ENCODE assay signal across 7 cellular contexts in genomic region chr5:133240425-133241091, GRCh38.
DNase-seq lines count a peak whose midpoint lies in the region; ATAC-seq and TF ChIP-seq lines count a peak whose summit lies in the region.

No MANE protein-coding gene starts in this region.

- H2BK20ac ChIP-seq in H9 (ENCODE audit: low read depth, low read length, poor library complexity, severe bottlenecking) = no peak overlapping the region

- no peak overlapping the region for H3K4me2 ChIP-seq in H9 (ENCODE audit: insufficient read depth, insufficient read length, low read length)

- H3K23me2 ChIP-seq in H9 (ENCODE audit: insufficient read length, low read depth, low read length, poor library complexity, severe bottlenecking) = no peaks in the 10 kb centered on the region

- no peaks in the 10 kb centered on the region for H3K79me2 ChIP-seq in H9 (ENCODE audit: insufficient read depth, low read length)

- no peak overlapping the region for H2BK120ac ChIP-seq in H9 (ENCODE audit: low read depth, low read length, poor library complexity, severe bottlenecking)

- H3K79me1 ChIP-seq in H9 (ENCODE audit: insufficient read depth, low read depth, low read length, poor library complexity, severe bottlenecking) = no peaks in the 10 kb centered on the region

- H2BK15ac ChIP-seq in H9 (ENCODE audit: low read depth, low read length) = no peak overlapping the region

- no CpG with 5 or more reads among the region's 9 CpGs for WGBS in H9 (ENCODE audit: extremely low coverage, insufficient read length, low lambda C conversion rate)

- H3K9ac ChIP-seq in H9 (ENCODE audit: extremely low read depth, insufficient read length, low read length) = no peak overlapping the region

- no peak overlapping the region for H3K18ac ChIP-seq in H9 (ENCODE audit: insufficient read length, low read depth, low read length)

- H3K27ac ChIP-seq in H9 (ENCODE audit: insufficient read length, low read depth, low read length) = no peak overlapping the region

- H3T11ph ChIP-seq in H9 (ENCODE audit: low read length) = no peak overlapping the region

- no peaks in the 10 kb centered on the region for H3K27me3 ChIP-seq in H9 (ENCODE audit: insufficient read depth, low read length)

- H2AFZ ChIP-seq in H9 (ENCODE audit: low read length) = no peak overlapping the region

- H3K4me3 ChIP-seq in HFF-Myc (replicated peaks; ENCODE audit: low read depth, low read length) = no peak overlapping the region

- H3K27me3 Mint-ChIP-seq in MCF 10A (ENCODE audit: insufficient read depth, unreplicated experiment) (no peaks in the 10 kb centered on the region), H9 (ENCODE audit: low read depth) (peaks cover 4% of the 10 kb centered on the region; the same call in 1 of the 2 replicates)
- peaks cover 5 to 7% of the 10 kb centered on the region in 2 donors for H3K27me3 Mint-ChIP-seq in natural killer cell treated with Interleukin-12 subunit alpha and Interleukin-12 subunit beta and Interleukin-15 and Interleukin-18, amount 100 ng/mL, for 72 hours

- H3K14ac ChIP-seq in H9 (ENCODE audit: insufficient read depth, low read length) = no peak overlapping the region

- H3K36me3 Mint-ChIP-seq in MCF 10A (ENCODE audit: insufficient read depth, unreplicated experiment) (no peaks in the 10 kb centered on the region), H9 (ENCODE audit: insufficient read depth in 1 of 3, low read depth in 3 of 3) (peaks cover 2 to 5% (median 4%) of the 10 kb centered on the region in 3 experiments; a peak in 5 of 7 replicates)
- no peaks in the 10 kb centered on the region for H3K36me3 Mint-ChIP-seq in natural killer cell treated with Interleukin-12 subunit alpha and Interleukin-12 subunit beta and Interleukin-15 and Interleukin-18, amount 100 ng/mL, for 72 hours

- no peak overlapping the region for H3K56ac ChIP-seq in H9 (ENCODE audit: insufficient read length, low read depth, low read length)

- intact Hi-C loops in MCF 10A (cut with micrococcal nuclease) = no loop called here

- H4K5ac ChIP-seq in H9 (ENCODE audit: insufficient read length, low read depth, low read length) = no peak overlapping the region

- no peaks in the 10 kb centered on the region for H3K9me3 ChIP-seq in H9 (ENCODE audit: control insufficient read depth, low read depth, low read length)

- no peak overlapping the region for H3K4ac ChIP-seq in H9 (ENCODE audit: low read depth, low read length)

- peak; percentile 82 for DNase-seq in GM13976 (ENCODE audit: low spot score)
- DNase-seq in HFF-Myc (ENCODE audit: extremely low read depth, low read depth) = peak; percentile 96
- peak; percentile 97 for DNase-seq in NOMO-1 treated with DMSO at 0.1 percent for 48 hours (lab: John Stamatoyannopoulos, UW; ENCODE audit: unreplicated experiment)
- peak; percentile 99 for DNase-seq in MCF 10A (ENCODE audit: unreplicated experiment)
- peak; percentile 73 for DNase-seq in natural killer cell treated with Interleukin-12 subunit alpha and Interleukin-12 subunit beta and Interleukin-15 and Interleukin-18, amount 100 ng/mL, for 72 hours (ENCODE audit: low spot score)
- DNase-seq in H9 = no peak
- DNase-seq in NCI-H446 treated with DMSO at 0.1 percent for 48 hours (lab: John Stamatoyannopoulos, UW) = no peak

- in situ Hi-C loops in GM13976 (cut with MboI; ENCODE audit: low sequenced_read_pairs, unreplicated experiment) = no loop called here

- no peaks in the 10 kb centered on the region for H3K4me1 ChIP-seq in H9 (ENCODE audit: insufficient read depth, low read length)

- H3K4me3 Mint-ChIP-seq in MCF 10A (ENCODE audit: unreplicated experiment) (no peak overlapping the region), H9 (no peak overlapping the region)
- H3K4me3 Mint-ChIP-seq in natural killer cell treated with Interleukin-12 subunit alpha and Interleukin-12 subunit beta and Interleukin-15 and Interleukin-18, amount 100 ng/mL, for 72 hours = peak overlapping the region; percentile 23

- H3K9me3 Mint-ChIP-seq in MCF 10A (ENCODE audit: unreplicated experiment) = no peaks in the 10 kb centered on the region
- H3K9me3 Mint-ChIP-seq in natural killer cell treated with Interleukin-12 subunit alpha and Interleukin-12 subunit beta and Interleukin-15 and Interleukin-18, amount 100 ng/mL, for 72 hours = no peaks in the 10 kb centered on the region
- peaks cover 5% of the 10 kb centered on the region in 2 experiments; a peak in 3 of 5 replicates for H3K9me3 Mint-ChIP-seq in H9

- H2BK12ac ChIP-seq in H9 (ENCODE audit: insufficient read length, low read depth, low read length) = no peak overlapping the region

- peak; percentile 90 to 93 for ATAC-seq in natural killer cell treated with Interleukin-12 subunit alpha and Interleukin-12 subunit beta and Interleukin-15 and Interleukin-18, amount 100 ng/mL, for 72 hours

- POLR2A ChIA-PET in MCF 10A (lab: Yijun Ruan, JAX) = interaction anchor here (0.6 to 2.5 kb wide), 10 partner anchors 11 to 935 kb away, joined by 3 to 42 read pairs (median 4); no protein-coding TSS in a partner anchor

- CTCF ChIA-PET in MCF 10A (lab: Yijun Ruan, JAX) = interaction anchor here (0.6 to 1.5 kb wide), 7 partner anchors 9 to 136 kb away, joined by 3 to 7 read pairs (median 3); no protein-coding TSS in a partner anchor

- no peaks in the 10 kb centered on the region for H4K20me1 ChIP-seq in H9 (ENCODE audit: control insufficient read depth, insufficient read depth, insufficient read length)

- H2BK5ac ChIP-seq in H9 (ENCODE audit: insufficient read length, low read length) = no peak overlapping the region

- H4K8ac ChIP-seq in H9 (replicated peaks; ENCODE audit: insufficient read length, low read depth, low read length) = no peak overlapping the region

- no peak overlapping the region for H4K91ac ChIP-seq in H9 (ENCODE audit: insufficient read length, low read depth, low read length)

- no peak overlapping the region for H2AK5ac ChIP-seq in H9 (ENCODE audit: insufficient read length, low read length)

- peak overlapping the region; percentile 32 for H3K27ac Mint-ChIP-seq in MCF 10A (ENCODE audit: low read depth, unreplicated experiment)
- peak overlapping the region; percentile 36 to 39 for H3K27ac Mint-ChIP-seq in natural killer cell treated with Interleukin-12 subunit alpha and Interleukin-12 subunit beta and Interleukin-15 and Interleukin-18, amount 100 ng/mL, for 72 hours
- no peak overlapping the region; a peak in 1 of 7 replicates for H3K27ac Mint-ChIP-seq in H9

- H3K4me1 Mint-ChIP-seq in MCF 10A (ENCODE audit: insufficient read depth, unreplicated experiment) (peaks cover 27% of the 10 kb centered on the region), H9 (peaks cover 5 to 8% of the 10 kb centered on the region in 2 experiments)
- H3K4me1 Mint-ChIP-seq in natural killer cell treated with Interleukin-12 subunit alpha and Interleukin-12 subunit beta and Interleukin-15 and Interleukin-18, amount 100 ng/mL, for 72 hours (ENCODE audit: low read depth in 2 of 2) = peaks cover 9 to 11% of the 10 kb centered on the region in 2 donors

- no peak for TF ChIP-seq CTCF in GM13976 (IDR thresholded peaks at IDR 0.05; ENCODE audit: borderline replicate concordance, control extremely low read depth, extremely low read depth, insufficient read depth, missing control alignments)
- TF ChIP-seq CTCF in HFF-Myc (IDR thresholded peaks at IDR 0.05; ENCODE audit: low read depth, low read length, missing control alignments) = no peak
- TF ChIP-seq CTCF in MCF 10A (IDR thresholded peaks at IDR 0.05; ENCODE audit: unreplicated experiment) = no peak
- TF ChIP-seq CTCF in H9 (conservative IDR thresholded peaks at IDR 0.05) = no peak

- no peak overlapping the region for H3K23ac ChIP-seq in H9 (ENCODE audit: insufficient read length, low read depth, low read length)

- BruUV-seq in MCF 10A (replicated peaks; lab: Mats Ljungman, UMichigan) = no TSS peak

Comparison
In these comparisons a context has a peak if more than half of its experiments do, and no peak if none do; other contexts are left out.
1. DNase-seq: peak in GM13976 (single experiment), HFF-Myc (single experiment), NOMO-1 treated with DMSO at 0.1 percent for 48 hours (single experiment), MCF 10A (single experiment) and natural killer cell treated with Interleukin-12 subunit alpha and Interleukin-12 subunit beta and Interleukin-15 and Interleukin-18, amount 100 ng/mL, for 72 hours (single experiment); none in H9 (single experiment) and NCI-H446 treated with DMSO at 0.1 percent for 48 hours (single experiment).
2. H3K27ac Mint-ChIP-seq: peak in MCF 10A (single experiment) and natural killer cell treated with Interleukin-12 subunit alpha and Interleukin-12 subunit beta and Interleukin-15 and Interleukin-18, amount 100 ng/mL, for 72 hours (2 of 2); none in H9 (0 of 3).